10 cellular contexts compared by ENCODE assay signal in genomic region chr10:127195041-127195506, GRCh38. TPM values are rescaled to one million over a fixed set of nuclear protein-coding genes. Genes with fewer than 3 reads are reported as not detected.
DNase-seq lines count a peak whose midpoint lies in the region; ATAC-seq and TF ChIP-seq lines count a peak whose summit lies in the region.
"Had no signal": no experiment of that assay in that cellular context is flagged by ENCODE, and none has a peak within 500 bp of the region (broad histone marks: within the 10 kb centered on the region; RNA-seq: fewer than 3 reads in every experiment).

No MANE protein-coding gene starts in this region.

- intact Hi-C loops in sigmoid colon (cut with DNase I) = no loop called here

- no peak for TF ChIP-seq EP300 in sigmoid colon (IDR thresholded peaks at IDR 0.05)

- H3K27me3 ChIP-seq in iPS-15b (ENCODE audit: control insufficient read depth, insufficient read depth, low read length) = peaks cover 33% of the 10 kb centered on the region
- H3K27me3 ChIP-seq in sigmoid colon = peaks cover 4 to 42% (median 5%) of the 10 kb centered on the region in 3 donors

- no peak for TF ChIP-seq CTCF in sigmoid colon (IDR thresholded peaks at IDR 0.05)

- peak overlapping the region in 2 of 4 donors; percentile 18 to 45 for H3K27ac ChIP-seq in sigmoid colon

- ATAC-seq in GM19467 (IDR thresholded peaks at IDR 0.05; ENCODE audit: unreplicated experiment) (no peak), GM21381 (IDR thresholded peaks at IDR 0.05; ENCODE audit: unreplicated experiment) (no peak), GM21619 (IDR thresholded peaks at IDR 0.05; ENCODE audit: unreplicated experiment) (no peak)

- H3K36me3 ChIP-seq in ES-I3 (ENCODE audit: insufficient read depth, low read length) (no peaks in the 10 kb centered on the region; the same call in 1 of the 2 replicates), iPS-15b (ENCODE audit: control insufficient read depth, insufficient read depth, low read length) (no peaks in the 10 kb centered on the region), sigmoid colon (no peaks in the 10 kb centered on the region)

- peak overlapping the region; percentile 48 for H3K4me3 ChIP-seq in iPS-15b (ENCODE audit: low read depth, low read length)
- peak overlapping the region; percentile 14 to 51 (median 42) for H3K4me3 ChIP-seq in sigmoid colon

- H3K9me3 ChIP-seq in ES-I3 (ENCODE audit: control insufficient read depth, insufficient read depth, low read length) = no peaks in the 10 kb centered on the region
- no peaks in the 10 kb centered on the region for H3K9me3 ChIP-seq in iPS-15b (ENCODE audit: control insufficient read depth, insufficient read depth, low read length)
- no peaks in the 10 kb centered on the region for H3K9me3 ChIP-seq in sigmoid colon

- WGBS in sigmoid colon, 2 donors = 4 to 5% methylated on average over 28 of the region's 28 CpGs

- H3K9ac ChIP-seq in ES-I3 (ENCODE audit: low read depth, low read length) = peak overlapping the region; percentile 56
- H3K9ac ChIP-seq in iPS-15b (ENCODE audit: low read depth, low read length) = no peak overlapping the region

- H3K4me1 ChIP-seq in ES-I3 (ENCODE audit: insufficient read depth, low read length) = peaks cover 4% of the 10 kb centered on the region; the same call in 1 of the 2 replicates
- peaks cover 2% of the 10 kb centered on the region for H3K4me1 ChIP-seq in iPS-15b (ENCODE audit: control insufficient read depth, insufficient read depth, low read length)
- peaks cover 0 to 22% (median 16%) of the 10 kb centered on the region in 4 donors for H3K4me1 ChIP-seq in sigmoid colon

- TF ChIP-seq POLR2A in sigmoid colon (IDR thresholded peaks at IDR 0.05) = no peak

- DNase-seq in astrocyte of the hippocampus (ENCODE audit: low read depth, low spot score) = peak; percentile 64
- DNase-seq in sigmoid colon = no peak
- no peak for DNase-seq in effector CD4-positive, alpha-beta T cell
- DNase-seq: activated naive CD4-positive, alpha-beta T cell treated with anti-CD3 and anti-CD28 coated beads for 36 hours; NCI-H510A treated with DMSO at 0.1 percent for 48 hours had no signal

RNA-seq across cellular contexts. Expression of gene INSYN2A, which starts 1.3 kb away (rescaled TPM):
- 1 to 10 TPM in 2 of 4 donors, under 1 TPM in 2; 0.33 to 2.2 (median 0.94) TPM for total RNA-seq in sigmoid colon
- polyA plus RNA-seq in sigmoid colon = under 1 TPM in 2 of 3 donors, not detected in 1; 0.07 to 0.23 TPM
- total RNA-seq: activated naive CD4-positive, alpha-beta T cell treated with anti-CD3 and anti-CD28 coated beads for 36 hours had no signal
